9 cellular contexts compared by ENCODE assay signal in genomic region chr10:69327463-69328345, GRCh38. TPM values are rescaled to one million over a fixed set of nuclear protein-coding genes. Genes with fewer than 3 reads are reported as not detected.
DNase-seq lines count a peak whose midpoint lies in the region; ATAC-seq and TF ChIP-seq lines count a peak whose summit lies in the region.
"Had no signal": no experiment of that assay in that cellular context is flagged by ENCODE, and none has a peak within 500 bp of the region (broad histone marks: within the 10 kb centered on the region; RNA-seq: fewer than 3 reads in every experiment).

No MANE protein-coding gene starts in this region.

- TF ChIP-seq CTCF in brain (conservative IDR thresholded peaks at IDR 0.05): no peak

- H3K27ac Mint-ChIP-seq in brain: peak overlapping the region; percentile 55 to 89 (median 86)

- ATAC-seq in HG03025 (IDR thresholded peaks at IDR 0.05; ENCODE audit: low FRiP score, unreplicated experiment): peak; percentile 67
- ATAC-seq: A549 had no signal

- H3K4me3 ChIP-seq in skin epidermis: peak overlapping the region in 1 of 7 experiments; percentile 7
- H3K4me3 ChIP-seq: A549 had no signal

- H3K36me3 Mint-ChIP-seq in brain: peaks cover 50% of the 10 kb centered on the region

- peak overlapping the region in 19 of 21 experiments; percentile 15 to 82 (median 72) for H3K27ac ChIP-seq in skin epidermis
- H3K27ac ChIP-seq: A549 had no signal

- peak overlapping the region; percentile 34 to 74 (median 67) for H3K4me3 Mint-ChIP-seq in brain

- no peaks in the 10 kb centered on the region for H3K9me3 Mint-ChIP-seq in brain

- no peaks in the 10 kb centered on the region for H3K27me3 Mint-ChIP-seq in brain

- DNase-seq in DMS153 treated with DMSO at 0.1 percent for 48 hours (lab: John Stamatoyannopoulos, UW; ENCODE audit: unreplicated experiment) (peak; percentile 59), DMS153 (lab: John Stamatoyannopoulos, UW) (no peak), RPMI7951 (ENCODE audit: low read depth) (peak; percentile 81), inferior parietal cortex (ENCODE audit: extremely low spot score) (peak; percentile 63), NCI-H1105 treated with DMSO at 0.1 percent for 48 hours (lab: John Stamatoyannopoulos, UW) (no peak)

- peaks cover 80% of the 10 kb centered on the region for H3K4me1 Mint-ChIP-seq in brain

RNA-seq across cellular contexts. Expression of gene HK1, which starts 49.4 kb away (rescaled TPM):
- total RNA-seq in RPMI7951 (2014; rRNA removed; shearing (Covaris generic)): 68.6 and 72.7 TPM in 2 replicates
- polyA plus RNA-seq in brain (ENCODE audit: insufficient read depth, low read depth, low replicate concordance): 116 TPM

Comparison
In these comparisons a context has a peak if more than half of its experiments do, and no peak if none do; other contexts are left out.
1. DNase-seq: peak in DMS153 treated with DMSO at 0.1 percent for 48 hours (single experiment), RPMI7951 (single experiment) and inferior parietal cortex (single experiment); none in DMS153 (single experiment) and NCI-H1105 treated with DMSO at 0.1 percent for 48 hours (single experiment).